1 cellular context compared by ENCODE assay signal in the genomic region with DNA sequence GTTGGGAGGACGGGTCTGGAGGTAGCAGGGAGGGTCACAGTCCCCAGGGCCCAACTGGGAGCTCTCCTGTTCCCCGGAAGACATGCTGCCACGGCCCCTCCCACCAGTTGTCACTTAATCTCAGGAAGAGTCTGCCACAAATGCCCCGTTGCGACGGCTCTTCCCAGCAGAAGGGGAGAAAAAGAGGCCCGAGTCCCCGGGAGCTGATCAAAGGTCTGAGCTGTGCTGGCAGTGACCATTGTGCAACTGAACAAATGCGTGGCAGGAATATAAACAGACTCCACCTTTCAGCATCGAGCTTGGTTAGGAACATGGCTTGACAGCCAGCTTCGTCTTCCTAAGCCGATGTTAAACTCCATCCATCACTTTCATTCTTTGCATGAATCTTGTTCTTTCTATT.
A peak's percentile ranks its signal among the peaks of the same experiment; 100 is the strongest.
TF ChIP-seq lines count a peak whose summit lies in the region.

No MANE protein-coding gene starts in this region.

TF ChIP-seq in HepG2, 621 proteins besides CTCF, POLR2A, EP300 and RAD21 (continued from another document and continues in another):
- TF ChIP-seq ZNF329 (CRISPR knock-in tag; IDR thresholded peaks at IDR 0.05; ENCODE audit: low read depth) (no peak), NCOA5 (CRISPR knock-in tag; IDR thresholded peaks at IDR 0.05) (no peak), ZNF629 (CRISPR knock-in tag; conservative IDR thresholded peaks at IDR 0.05) (no peak), GABPB1 (CRISPR knock-in tag; IDR thresholded peaks at IDR 0.05) (peak; percentile 44), FOSL1 (CRISPR knock-in tag; IDR thresholded peaks at IDR 0.05; ENCODE audit: borderline replicate concordance) (no peak), ZNF432 (CRISPR knock-in tag; IDR thresholded peaks at IDR 0.05; ENCODE audit: borderline replicate concordance) (no peak), MXD4 (CRISPR knock-in tag; IDR thresholded peaks at IDR 0.05) (no peak), RFX3 (CRISPR knock-in tag; IDR thresholded peaks at IDR 0.05) (no peak), TARDBP (CRISPR knock-in tag; IDR thresholded peaks at IDR 0.05) (no peak), HHEX (CRISPR knock-in tag; IDR thresholded peaks at IDR 0.05) (no peak), ELF3 (CRISPR knock-in tag; IDR thresholded peaks at IDR 0.05) (0 out of 2 replicates have a peak, but pooled peaks have one; percentile 18), REL (CRISPR knock-in tag; conservative IDR thresholded peaks at IDR 0.05) (no peak), PHF20 (CRISPR knock-in tag; IDR thresholded peaks at IDR 0.05) (no peak), POLR2G (IDR thresholded peaks at IDR 0.05; ENCODE audit: low read depth, low read length) (no peak), HMG20A (CRISPR knock-in tag; IDR thresholded peaks at IDR 0.05; ENCODE audit: borderline replicate concordance) (peak; percentile 51; the same call in 1 of the 2 replicates), ZNF451 (CRISPR knock-in tag; IDR thresholded peaks at IDR 0.05) (no peak), TCF7L2 (IDR thresholded peaks at IDR 0.05; ENCODE audit: low read depth, low read length) (no peak), KMT2A (CRISPR knock-in tag; IDR thresholded peaks at IDR 0.05) (no peak), ZNF383 (CRISPR knock-in tag; IDR thresholded peaks at IDR 0.05; ENCODE audit: borderline replicate concordance) (no peak), ZFP90 (CRISPR knock-in tag; IDR thresholded peaks at IDR 0.05; ENCODE audit: borderline replicate concordance) (no peak), MXI1 (IDR thresholded peaks at IDR 0.05; ENCODE audit: borderline replicate concordance, low read depth, low read length) (peak; percentile 31; the same call in 1 of the 3 replicates), NFYB (CRISPR knock-in tag; IDR thresholded peaks at IDR 0.05) (no peak), NFRKB (IDR thresholded peaks at IDR 0.05) (no peak), SRF (IDR thresholded peaks at IDR 0.05; ENCODE audit: low read depth, low read length) (no peak), GATAD1 (CRISPR knock-in tag; IDR thresholded peaks at IDR 0.05) (no peak), ZNF775 (CRISPR knock-in tag; IDR thresholded peaks at IDR 0.05; ENCODE audit: borderline replicate concordance) (no peak), ZNF225 (CRISPR knock-in tag; IDR thresholded peaks at IDR 0.05) (no peak), THAP11 (CRISPR knock-in tag; IDR thresholded peaks at IDR 0.05) (no peak), U2AF2 (IDR thresholded peaks at IDR 0.05; ENCODE audit: low read depth, low read length) (no peak), ZNF878 (CRISPR knock-in tag; IDR thresholded peaks at IDR 0.05) (no peak), PHF5A (CRISPR knock-in tag; IDR thresholded peaks at IDR 0.05; ENCODE audit: low read depth, unreplicated experiment) (peak; percentile 44), HCFC1 (IDR thresholded peaks at IDR 0.05; ENCODE audit: low read depth, low read length) (no peak), MED13 (CRISPR knock-in tag; IDR thresholded peaks at IDR 0.05) (no peak), HOXA3 (CRISPR knock-in tag; IDR thresholded peaks at IDR 0.05) (peak; percentile 71), MIXL1 (CRISPR knock-in tag; IDR thresholded peaks at IDR 0.05) (0 out of 2 replicates have a peak, but pooled peaks have one; percentile 30), ZNF382 (CRISPR knock-in tag; IDR thresholded peaks at IDR 0.05; ENCODE audit: borderline replicate concordance) (no peak), JDP2 (CRISPR knock-in tag; IDR thresholded peaks at IDR 0.05; ENCODE audit: borderline replicate concordance) (no peak), ZNF75D (CRISPR knock-in tag; IDR thresholded peaks at IDR 0.05; ENCODE audit: borderline replicate concordance) (no peak), FOXC1 (CRISPR knock-in tag; IDR thresholded peaks at IDR 0.05; ENCODE audit: borderline replicate concordance) (no peak), PHF8 (CRISPR knock-in tag; IDR thresholded peaks at IDR 0.05) (0 out of 2 replicates have a peak, but pooled peaks have one; percentile 19)
- TF ChIP-seq, protein P1, sequence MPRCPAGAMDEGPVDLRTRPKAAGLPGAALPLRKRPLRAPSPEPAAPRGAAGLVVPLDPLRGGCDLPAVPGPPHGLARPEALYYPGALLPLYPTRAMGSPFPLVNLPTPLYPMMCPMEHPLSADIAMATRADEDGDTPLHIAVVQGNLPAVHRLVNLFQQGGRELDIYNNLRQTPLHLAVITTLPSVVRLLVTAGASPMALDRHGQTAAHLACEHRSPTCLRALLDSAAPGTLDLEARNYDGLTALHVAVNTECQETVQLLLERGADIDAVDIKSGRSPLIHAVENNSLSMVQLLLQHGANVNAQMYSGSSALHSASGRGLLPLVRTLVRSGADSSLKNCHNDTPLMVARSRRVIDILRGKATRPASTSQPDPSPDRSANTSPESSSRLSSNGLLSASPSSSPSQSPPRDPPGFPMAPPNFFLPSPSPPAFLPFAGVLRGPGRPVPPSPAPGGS (CRISPR knock-in tag; IDR thresholded peaks at IDR 0.05), result no peak
- TF ChIP-seq, protein P2, sequence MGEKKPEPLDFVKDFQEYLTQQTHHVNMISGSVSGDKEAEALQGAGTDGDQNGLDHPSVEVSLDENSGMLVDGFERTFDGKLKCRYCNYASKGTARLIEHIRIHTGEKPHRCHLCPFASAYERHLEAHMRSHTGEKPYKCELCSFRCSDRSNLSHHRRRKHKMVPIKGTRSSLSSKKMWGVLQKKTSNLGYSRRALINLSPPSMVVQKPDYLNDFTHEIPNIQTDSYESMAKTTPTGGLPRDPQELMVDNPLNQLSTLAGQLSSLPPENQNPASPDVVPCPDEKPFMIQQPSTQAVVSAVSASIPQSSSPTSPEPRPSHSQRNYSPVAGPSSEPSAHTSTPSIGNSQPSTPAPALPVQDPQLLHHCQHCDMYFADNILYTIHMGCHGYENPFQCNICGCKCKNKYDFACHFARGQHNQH (CRISPR knock-in tag; IDR thresholded peaks at IDR 0.05), result peak; percentile 62; the same call in 1 of the 2 replicates
- TF ChIP-seq, protein P3, sequence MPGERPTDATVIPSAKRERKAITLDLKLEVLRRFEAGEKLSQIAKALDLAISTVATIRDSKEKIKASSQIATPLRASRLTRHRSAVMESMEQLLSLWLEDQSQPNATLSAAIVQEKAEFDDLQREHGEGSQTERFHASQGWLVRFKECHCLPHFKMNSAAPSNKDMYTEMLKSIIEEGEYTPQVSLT (CRISPR knock-in tag; IDR thresholded peaks at IDR 0.05; ENCODE audit: borderline replicate concordance, low read depth), result no peak
- TF ChIP-seq, protein P4, sequence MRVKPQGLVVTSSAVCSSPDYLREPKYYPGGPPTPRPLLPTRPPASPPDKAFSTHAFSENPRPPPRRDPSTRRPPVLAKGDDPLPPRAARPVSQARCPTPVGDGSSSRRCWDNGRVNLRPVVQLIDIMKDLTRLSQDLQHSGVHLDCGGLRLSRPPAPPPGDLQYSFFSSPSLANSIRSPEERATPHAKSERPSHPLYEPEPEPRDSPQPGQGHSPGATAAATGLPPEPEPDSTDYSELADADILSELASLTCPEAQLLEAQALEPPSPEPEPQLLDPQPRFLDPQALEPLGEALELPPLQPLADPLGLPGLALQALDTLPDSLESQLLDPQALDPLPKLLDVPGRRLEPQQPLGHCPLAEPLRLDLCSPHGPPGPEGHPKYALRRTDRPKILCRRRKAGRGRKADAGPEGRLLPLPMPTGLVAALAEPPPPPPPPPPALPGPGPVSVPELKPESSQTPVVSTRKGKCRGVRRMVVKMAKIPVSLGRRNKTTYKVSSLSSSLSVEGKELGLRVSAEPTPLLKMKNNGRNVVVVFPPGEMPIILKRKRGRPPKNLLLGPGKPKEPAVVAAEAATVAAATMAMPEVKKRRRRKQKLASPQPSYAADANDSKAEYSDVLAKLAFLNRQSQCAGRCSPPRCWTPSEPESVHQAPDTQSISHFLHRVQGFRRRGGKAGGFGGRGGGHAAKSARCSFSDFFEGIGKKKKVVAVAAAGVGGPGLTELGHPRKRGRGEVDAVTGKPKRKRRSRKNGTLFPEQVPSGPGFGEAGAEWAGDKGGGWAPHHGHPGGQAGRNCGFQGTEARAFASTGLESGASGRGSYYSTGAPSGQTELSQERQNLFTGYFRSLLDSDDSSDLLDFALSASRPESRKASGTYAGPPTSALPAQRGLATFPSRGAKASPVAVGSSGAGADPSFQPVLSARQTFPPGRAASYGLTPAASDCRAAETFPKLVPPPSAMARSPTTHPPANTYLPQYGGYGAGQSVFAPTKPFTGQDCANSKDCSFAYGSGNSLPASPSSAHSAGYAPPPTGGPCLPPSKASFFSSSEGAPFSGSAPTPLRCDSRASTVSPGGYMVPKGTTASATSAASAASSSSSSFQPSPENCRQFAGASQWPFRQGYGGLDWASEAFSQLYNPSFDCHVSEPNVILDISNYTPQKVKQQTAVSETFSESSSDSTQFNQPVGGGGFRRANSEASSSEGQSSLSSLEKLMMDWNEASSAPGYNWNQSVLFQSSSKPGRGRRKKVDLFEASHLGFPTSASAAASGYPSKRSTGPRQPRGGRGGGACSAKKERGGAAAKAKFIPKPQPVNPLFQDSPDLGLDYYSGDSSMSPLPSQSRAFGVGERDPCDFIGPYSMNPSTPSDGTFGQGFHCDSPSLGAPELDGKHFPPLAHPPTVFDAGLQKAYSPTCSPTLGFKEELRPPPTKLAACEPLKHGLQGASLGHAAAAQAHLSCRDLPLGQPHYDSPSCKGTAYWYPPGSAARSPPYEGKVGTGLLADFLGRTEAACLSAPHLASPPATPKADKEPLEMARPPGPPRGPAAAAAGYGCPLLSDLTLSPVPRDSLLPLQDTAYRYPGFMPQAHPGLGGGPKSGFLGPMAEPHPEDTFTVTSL (CRISPR knock-in tag; IDR thresholded peaks at IDR 0.05; ENCODE audit: borderline replicate concordance), result peak; percentile 53; the same call in 1 of the 2 replicates
- TF ChIP-seq, protein P5, sequence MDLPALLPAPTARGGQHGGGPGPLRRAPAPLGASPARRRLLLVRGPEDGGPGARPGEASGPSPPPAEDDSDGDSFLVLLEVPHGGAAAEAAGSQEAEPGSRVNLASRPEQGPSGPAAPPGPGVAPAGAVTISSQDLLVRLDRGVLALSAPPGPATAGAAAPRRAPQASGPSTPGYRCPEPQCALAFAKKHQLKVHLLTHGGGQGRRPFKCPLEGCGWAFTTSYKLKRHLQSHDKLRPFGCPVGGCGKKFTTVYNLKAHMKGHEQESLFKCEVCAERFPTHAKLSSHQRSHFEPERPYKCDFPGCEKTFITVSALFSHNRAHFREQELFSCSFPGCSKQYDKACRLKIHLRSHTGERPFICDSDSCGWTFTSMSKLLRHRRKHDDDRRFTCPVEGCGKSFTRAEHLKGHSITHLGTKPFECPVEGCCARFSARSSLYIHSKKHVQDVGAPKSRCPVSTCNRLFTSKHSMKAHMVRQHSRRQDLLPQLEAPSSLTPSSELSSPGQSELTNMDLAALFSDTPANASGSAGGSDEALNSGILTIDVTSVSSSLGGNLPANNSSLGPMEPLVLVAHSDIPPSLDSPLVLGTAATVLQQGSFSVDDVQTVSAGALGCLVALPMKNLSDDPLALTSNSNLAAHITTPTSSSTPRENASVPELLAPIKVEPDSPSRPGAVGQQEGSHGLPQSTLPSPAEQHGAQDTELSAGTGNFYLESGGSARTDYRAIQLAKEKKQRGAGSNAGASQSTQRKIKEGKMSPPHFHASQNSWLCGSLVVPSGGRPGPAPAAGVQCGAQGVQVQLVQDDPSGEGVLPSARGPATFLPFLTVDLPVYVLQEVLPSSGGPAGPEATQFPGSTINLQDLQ (CRISPR knock-in tag; IDR thresholded peaks at IDR 0.05), result no peak
- TF ChIP-seq, protein P6, sequence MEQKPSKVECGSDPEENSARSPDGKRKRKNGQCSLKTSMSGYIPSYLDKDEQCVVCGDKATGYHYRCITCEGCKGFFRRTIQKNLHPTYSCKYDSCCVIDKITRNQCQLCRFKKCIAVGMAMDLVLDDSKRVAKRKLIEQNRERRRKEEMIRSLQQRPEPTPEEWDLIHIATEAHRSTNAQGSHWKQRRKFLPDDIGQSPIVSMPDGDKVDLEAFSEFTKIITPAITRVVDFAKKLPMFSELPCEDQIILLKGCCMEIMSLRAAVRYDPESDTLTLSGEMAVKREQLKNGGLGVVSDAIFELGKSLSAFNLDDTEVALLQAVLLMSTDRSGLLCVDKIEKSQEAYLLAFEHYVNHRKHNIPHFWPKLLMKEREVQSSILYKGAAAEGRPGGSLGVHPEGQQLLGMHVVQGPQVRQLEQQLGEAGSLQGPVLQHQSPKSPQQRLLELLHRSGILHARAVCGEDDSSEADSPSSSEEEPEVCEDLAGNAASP (CRISPR knock-in tag; IDR thresholded peaks at IDR 0.05; ENCODE audit: borderline replicate concordance), result 0 out of 2 replicates have a peak, but pooled peaks have one; percentile 31
- TF ChIP-seq, protein P7, sequence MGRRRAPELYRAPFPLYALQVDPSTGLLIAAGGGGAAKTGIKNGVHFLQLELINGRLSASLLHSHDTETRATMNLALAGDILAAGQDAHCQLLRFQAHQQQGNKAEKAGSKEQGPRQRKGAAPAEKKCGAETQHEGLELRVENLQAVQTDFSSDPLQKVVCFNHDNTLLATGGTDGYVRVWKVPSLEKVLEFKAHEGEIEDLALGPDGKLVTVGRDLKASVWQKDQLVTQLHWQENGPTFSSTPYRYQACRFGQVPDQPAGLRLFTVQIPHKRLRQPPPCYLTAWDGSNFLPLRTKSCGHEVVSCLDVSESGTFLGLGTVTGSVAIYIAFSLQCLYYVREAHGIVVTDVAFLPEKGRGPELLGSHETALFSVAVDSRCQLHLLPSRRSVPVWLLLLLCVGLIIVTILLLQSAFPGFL (CRISPR knock-in tag; IDR thresholded peaks at IDR 0.05), result no peak
- TF ChIP-seq, protein P8, sequence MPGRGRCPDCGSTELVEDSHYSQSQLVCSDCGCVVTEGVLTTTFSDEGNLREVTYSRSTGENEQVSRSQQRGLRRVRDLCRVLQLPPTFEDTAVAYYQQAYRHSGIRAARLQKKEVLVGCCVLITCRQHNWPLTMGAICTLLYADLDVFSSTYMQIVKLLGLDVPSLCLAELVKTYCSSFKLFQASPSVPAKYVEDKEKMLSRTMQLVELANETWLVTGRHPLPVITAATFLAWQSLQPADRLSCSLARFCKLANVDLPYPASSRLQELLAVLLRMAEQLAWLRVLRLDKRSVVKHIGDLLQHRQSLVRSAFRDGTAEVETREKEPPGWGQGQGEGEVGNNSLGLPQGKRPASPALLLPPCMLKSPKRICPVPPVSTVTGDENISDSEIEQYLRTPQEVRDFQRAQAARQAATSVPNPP (CRISPR knock-in tag; IDR thresholded peaks at IDR 0.05), result no peak
- TF ChIP-seq, protein P9, sequence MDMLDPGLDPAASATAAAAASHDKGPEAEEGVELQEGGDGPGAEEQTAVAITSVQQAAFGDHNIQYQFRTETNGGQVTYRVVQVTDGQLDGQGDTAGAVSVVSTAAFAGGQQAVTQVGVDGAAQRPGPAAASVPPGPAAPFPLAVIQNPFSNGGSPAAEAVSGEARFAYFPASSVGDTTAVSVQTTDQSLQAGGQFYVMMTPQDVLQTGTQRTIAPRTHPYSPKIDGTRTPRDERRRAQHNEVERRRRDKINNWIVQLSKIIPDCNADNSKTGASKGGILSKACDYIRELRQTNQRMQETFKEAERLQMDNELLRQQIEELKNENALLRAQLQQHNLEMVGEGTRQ (IDR thresholded peaks at IDR 0.05; ENCODE audit: low read depth, low read length), result no peak
- TF ChIP-seq, protein P9 (CRISPR knock-in tag; IDR thresholded peaks at IDR 0.05; ENCODE audit: borderline replicate concordance), result no peak
